In genomic region chr9:18442629-18443491, GRCh38 we compare ENCODE assay signal across 8 cellular contexts. TPM values are rescaled to one million over a fixed set of nuclear protein-coding genes. Genes with fewer than 3 reads are reported as not detected.
DNase-seq lines count a peak whose midpoint lies in the region; ATAC-seq, FAIRE-seq and TF ChIP-seq lines count a peak whose summit lies in the region.

No MANE protein-coding gene starts in this region.

- H3K36me3 ChIP-seq in bronchial epithelial cell (ENCODE audit: control insufficient read depth, insufficient read depth, low read length) = no peaks in the 10 kb centered on the region

- TF ChIP-seq CTCF in bronchial epithelial cell (IDR thresholded peaks at IDR 0.05; ENCODE audit: insufficient read depth, low read length, severe bottlenecking) = peak; percentile 89

- in situ Hi-C loops in ACHN (cut with HindIII; ENCODE audit: low pct_ligation_motif_present, low pct_unique_long_range_greater_than_20kb, low sequenced_read_pairs) = no loop called here

- no peak for FAIRE-seq in bronchial epithelial cell (lab: Jason Lieb, UNC)

- ATAC-seq in GM18508 (IDR thresholded peaks at IDR 0.05; ENCODE audit: insufficient read depth, unreplicated experiment) (peak; percentile 83), HG02885 (IDR thresholded peaks at IDR 0.05; ENCODE audit: poor library complexity, unreplicated experiment) (peak; percentile 95)

- DNase-seq in ACHN (peak; percentile 62), NCI-H1694 (lab: John Stamatoyannopoulos, UW) (peak; percentile 38), UCSD-AML1 (lab: John Stamatoyannopoulos, UW; ENCODE audit: unreplicated experiment) (peak; percentile 39), bronchial epithelial cell (ENCODE audit: low read depth) (peak; percentile 76), kidney glomerular epithelial cell (lab: John Stamatoyannopoulos, UW) (peak; percentile 78)
- peak; percentile 1 for DNase-seq in stimulated activated CD4-positive, alpha-beta T cell treated with anti-CD3 and anti-CD28 coated beads, Interleukin-2, amount 100 ng/mL, for 4 hours (ENCODE audit: low read depth)

- no peaks in the 10 kb centered on the region for H3K27me3 ChIP-seq in bronchial epithelial cell (ENCODE audit: control insufficient read depth, insufficient read depth, low read length)

- H3K4me3 ChIP-seq in bronchial epithelial cell (ENCODE audit: low read depth, low read length) = no peak overlapping the region

RNA-seq across cellular contexts. Expression of gene ADAMTSL1, which starts 31.1 kb away (rescaled TPM):
- total RNA-seq in bronchial epithelial cell = 0.13 and 1.6 TPM in 2 replicates

Comparison
In these comparisons a context has a peak if more than half of its experiments do, and no peak if none do; other contexts are left out.
1. DNase-seq: peak in every context shown above with its lines; median percentile 78 in kidney glomerular epithelial cell; 76 in bronchial epithelial cell; 62 in ACHN; 39 in UCSD-AML1; 38 in NCI-H1694; 1 in stimulated activated CD4-positive, alpha-beta T cell treated with anti-CD3 and anti-CD28 coated beads, Interleukin-2, amount 100 ng/mL, for 4 hours.